ENCODE assay signal across 8 cellular contexts in the genomic region with DNA sequence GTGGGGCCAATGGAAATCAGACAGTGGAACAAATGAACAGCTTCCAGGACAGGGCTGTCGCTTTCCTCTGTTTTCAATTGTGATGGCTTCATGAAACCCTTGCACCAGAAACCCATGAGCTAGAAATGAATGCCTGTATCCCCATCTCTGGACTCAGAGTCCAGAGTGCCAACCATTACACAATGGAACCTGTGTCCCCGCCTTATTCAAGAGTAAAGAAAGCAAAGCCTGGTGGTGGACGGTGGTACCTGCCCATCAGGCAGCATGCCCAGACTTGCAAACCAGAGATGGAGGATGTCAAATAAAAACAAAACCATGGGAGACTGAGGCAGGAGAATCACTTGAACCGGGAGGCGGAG. TPM values are rescaled to one million over a fixed set of nuclear protein-coding genes. Genes with fewer than 3 reads are reported as not detected.
DNase-seq lines count a peak whose midpoint lies in the region; ATAC-seq, FAIRE-seq and TF ChIP-seq lines count a peak whose summit lies in the region.

No MANE protein-coding gene starts in this region.

- no peaks in the 10 kb centered on the region for H3K27me3 Mint-ChIP-seq in activated T-cell treated with anti-CD3 and anti-CD28 coated beads, Interleukin-2, amount 50 U/mL, for 24 hours
- no peaks in the 10 kb centered on the region for H3K27me3 Mint-ChIP-seq in activated T-cell treated with anti-CD3 and anti-CD28 coated beads, Interleukin-2, amount 50 U/mL, for 4 hours (ENCODE audit: low read depth)

- no peak for FAIRE-seq in K562 (lab: Jason Lieb, UNC)

- no peak for TF ChIP-seq RAD21 in K562 (CRISPR knock-in tag; conservative IDR thresholded peaks at IDR 0.05 in 1 of 2, IDR thresholded peaks at IDR 0.05 in 1 of 2)

- H3K4me1 Mint-ChIP-seq in activated T-cell treated with anti-CD3 and anti-CD28 coated beads, Interleukin-2, amount 50 U/mL, for 24 hours (ENCODE audit: low read depth) = peaks cover 59% of the 10 kb centered on the region
- peaks cover 28% of the 10 kb centered on the region for H3K4me1 Mint-ChIP-seq in activated T-cell treated with anti-CD3 and anti-CD28 coated beads, Interleukin-2, amount 50 U/mL, for 4 hours (ENCODE audit: low read depth)

- no TSS peak for BruUV-seq in K562 (replicated peaks; lab: Mats Ljungman, UMichigan)

- H3K4me2 ChIP-seq in K562 (ENCODE audit: insufficient read depth, low read length) = peak overlapping the region; percentile 73
- no peak overlapping the region for H3K4me2 ChIP-seq in mesenchymal stem cell (ENCODE audit: low read length, poor library complexity, severe bottlenecking)

- no peak for DNase-seq in activated T-cell treated with anti-CD3 and anti-CD28 coated beads, Interleukin-2, amount 50 U/mL, for 24 hours
- DNase-seq in activated T-cell treated with anti-CD3 and anti-CD28 coated beads, Interleukin-2, amount 50 U/mL, for 4 hours = no peak
- no peak for DNase-seq in K562 (ENCODE audit: extremely low read depth in 1 of 4, low spot score in 3 of 4)
- no peak for DNase-seq in mesenchymal stem cell
- no peak for DNase-seq in uterus
- DNase-seq in glomerular visceral epithelial cell (ENCODE audit: extremely low spot score) = no peak
- DNase-seq in GM13976 (ENCODE audit: low spot score) = no peak

- H3K23ac ChIP-seq in mesenchymal stem cell (ENCODE audit: low read length in 2 of 2) = no peak overlapping the region

- H3K9ac ChIP-seq in K562 (ENCODE audit: insufficient read depth in 1 of 2, low read depth in 2 of 2, low read length in 2 of 2) = peak overlapping the region; percentile 47 to 53; a peak in 2 of 4 replicates
- H3K9ac ChIP-seq in mesenchymal stem cell (ENCODE audit: low read length) = peak overlapping the region; percentile 83

- peak overlapping the region; percentile 56 for H2BK120ac ChIP-seq in mesenchymal stem cell (ENCODE audit: low read depth, low read length)

- no peaks in the 10 kb centered on the region for H3K9me1 ChIP-seq in K562 (ENCODE audit: control insufficient read depth, insufficient read depth, low read length)

- no peak for TF ChIP-seq EP300 in K562 (IDR thresholded peaks at IDR 0.05; ENCODE audit: low read length)

- peaks cover 1% of the 10 kb centered on the region for H3K36me3 Mint-ChIP-seq in activated T-cell treated with anti-CD3 and anti-CD28 coated beads, Interleukin-2, amount 50 U/mL, for 24 hours (ENCODE audit: low read depth)
- no peaks in the 10 kb centered on the region for H3K36me3 Mint-ChIP-seq in activated T-cell treated with anti-CD3 and anti-CD28 coated beads, Interleukin-2, amount 50 U/mL, for 4 hours (ENCODE audit: insufficient read depth)

- H2AK5ac ChIP-seq in mesenchymal stem cell (ENCODE audit: low read length, severe bottlenecking) = peak overlapping the region; percentile 99

- H3K27me3 ChIP-seq in K562 (ENCODE audit: control insufficient read depth in 2 of 2, insufficient read depth in 2 of 2, low read length in 2 of 2) = no peaks in the 10 kb centered on the region
- no peaks in the 10 kb centered on the region for H3K27me3 ChIP-seq in mesenchymal stem cell (ENCODE audit: control insufficient read depth in 1 of 2, insufficient read depth in 1 of 2, low read length in 2 of 2)
- H3K27me3 ChIP-seq in uterus = no peaks in the 10 kb centered on the region

- H3K9me3 ChIP-seq in K562 (replicated peaks; ENCODE audit: control insufficient read depth, insufficient read depth, low read depth, low read length) = no peaks in the 10 kb centered on the region
- H3K9me3 ChIP-seq in mesenchymal stem cell (ENCODE audit: control insufficient read depth, low read length) = no peaks in the 10 kb centered on the region
- no peaks in the 10 kb centered on the region for H3K9me3 ChIP-seq in uterus

- H3K9me3 Mint-ChIP-seq in activated T-cell treated with anti-CD3 and anti-CD28 coated beads, Interleukin-2, amount 50 U/mL, for 24 hours = no peaks in the 10 kb centered on the region
- H3K9me3 Mint-ChIP-seq in activated T-cell treated with anti-CD3 and anti-CD28 coated beads, Interleukin-2, amount 50 U/mL, for 4 hours = no peaks in the 10 kb centered on the region

- H4K20me1 ChIP-seq in K562 (replicated peaks; ENCODE audit: control insufficient read depth, insufficient read depth, low read length) = no peaks in the 10 kb centered on the region

- TF ChIP-seq POLR2A in K562 (conservative IDR thresholded peaks at IDR 0.05) (no peak), uterus (IDR thresholded peaks at IDR 0.05) (no peak)

- H3K79me2 ChIP-seq in K562 (ENCODE audit: control insufficient read depth, insufficient read depth, low read length) = peaks cover 6% of the 10 kb centered on the region

- H2BK12ac ChIP-seq in mesenchymal stem cell (ENCODE audit: low read length in 2 of 2) = peak overlapping the region; percentile 96 to 99

- peak overlapping the region; percentile 96 for H2BK5ac ChIP-seq in mesenchymal stem cell (ENCODE audit: low read depth, low read length, poor library complexity, severe bottlenecking)

- H2AFZ ChIP-seq in K562 (ENCODE audit: low read depth, low read length) = peak overlapping the region; percentile 78
- no peak overlapping the region for H2AFZ ChIP-seq in mesenchymal stem cell (ENCODE audit: low read depth, low read length)

- no peak overlapping the region for H3K4me3 Mint-ChIP-seq in activated T-cell treated with anti-CD3 and anti-CD28 coated beads, Interleukin-2, amount 50 U/mL, for 24 hours
- no peak overlapping the region for H3K4me3 Mint-ChIP-seq in activated T-cell treated with anti-CD3 and anti-CD28 coated beads, Interleukin-2, amount 50 U/mL, for 4 hours

- H3K4ac ChIP-seq in mesenchymal stem cell (ENCODE audit: low read depth in 1 of 2, low read length in 2 of 2) = peak overlapping the region; percentile 15 to 82

- H3K14ac ChIP-seq in mesenchymal stem cell (ENCODE audit: low read length in 2 of 2) = peak overlapping the region in 1 of 2 experiments; percentile 77

- 60% methylated on average over 5 of the region's 5 CpGs for WGBS in K562 (ENCODE audit: insufficient coverage, low coverage, missing lambda C conversion rate)
- 71% methylated on average over 5 of the region's 5 CpGs for WGBS in mesenchymal stem cell

- H2BK15ac ChIP-seq in mesenchymal stem cell (ENCODE audit: low read depth, poor library complexity, severe bottlenecking) = peak overlapping the region; percentile 86

- POLR2A ChIA-PET in K562 (lab: Yijun Ruan, JAX) = interaction anchor here (0.6 to 0.8 kb wide), 4 partner anchors 15 to 659 kb away, joined by 3 to 4 read pairs (median 3); no protein-coding TSS in a partner anchor

- in situ Hi-C loops in K562 (cut with MboI) (loop anchor here (25.0 kb wide), 1 partner anchor 204 kb away; no protein-coding TSS in a partner anchor), GM13976 (cut with MboI; ENCODE audit: low sequenced_read_pairs, unreplicated experiment) (no loop called here)

- H3K36me3 ChIP-seq in K562 (ENCODE audit: control insufficient read depth, insufficient read depth, low read length) (no peaks in the 10 kb centered on the region), mesenchymal stem cell (ENCODE audit: control insufficient read depth in 1 of 2, insufficient read depth in 2 of 2, low read depth in 1 of 2, low read length in 2 of 2) (no peaks in the 10 kb centered on the region), uterus (no peaks in the 10 kb centered on the region)

- peak overlapping the region; percentile 64 for H4K91ac ChIP-seq in mesenchymal stem cell (ENCODE audit: low read length)

- H3K4me1 ChIP-seq in K562 (replicated peaks in 1 of 2; ENCODE audit: control insufficient read depth in 2 of 2, insufficient read depth in 2 of 2, low read length in 2 of 2) (peaks cover 43 to 56% of the 10 kb centered on the region in 2 experiments), mesenchymal stem cell (ENCODE audit: control insufficient read depth, insufficient read depth, low read depth, low read length) (peaks cover 37% of the 10 kb centered on the region), uterus (peaks cover 0 to 7% of the 10 kb centered on the region in 2 donors)

- peak overlapping the region; percentile 3 for H3K27ac Mint-ChIP-seq in activated T-cell treated with anti-CD3 and anti-CD28 coated beads, Interleukin-2, amount 50 U/mL, for 24 hours

- no peak for ATAC-seq in activated T-cell treated with anti-CD3 and anti-CD28 coated beads, Interleukin-2, amount 50 U/mL, for 4 hours
- ATAC-seq in K562 (no peak), HG03439 (IDR thresholded peaks at IDR 0.05; ENCODE audit: unreplicated experiment) (no peak)

- peaks cover 5% of the 10 kb centered on the region for H3K79me1 ChIP-seq in mesenchymal stem cell (replicated peaks; ENCODE audit: low read length, poor library complexity, severe bottlenecking)

- peak overlapping the region; percentile 93 to 97 for H3K18ac ChIP-seq in mesenchymal stem cell (ENCODE audit: low read depth in 1 of 2, low read length in 2 of 2)

- H3K4me3 ChIP-seq in K562 (no peak overlapping the region), mesenchymal stem cell (ENCODE audit: insufficient read depth in 1 of 2, low read depth in 1 of 2, low read length in 2 of 2) (peak overlapping the region in 1 of 2 experiments; percentile 50), uterus (no peak overlapping the region)

- peak overlapping the region; percentile 99 for H4K8ac ChIP-seq in mesenchymal stem cell (ENCODE audit: low read length)

- intact Hi-C loops in K562 (cut with micrococcal nuclease) = loop anchor here (5.0 to 10.0 kb wide), 2 partner anchors 84 to 1217 kb away; partner anchors contain the start of gene DNAH14
- intact Hi-C loops in uterus (cut with DNase I; ENCODE audit: low total_unique reads) = no loop called here

- H3K27ac ChIP-seq in K562 (ENCODE audit: extremely low read depth, low read depth, low read length) (no peak overlapping the region; the same call in 2 of the 3 replicates), mesenchymal stem cell (ENCODE audit: low read length, poor library complexity, severe bottlenecking) (peak overlapping the region; percentile 100), uterus (peak overlapping the region; percentile 88)

- TF ChIP-seq CTCF in K562 (IDR thresholded peaks at IDR 0.05 in 2 of 3, conservative IDR thresholded peaks at IDR 0.05 in 1 of 3; ENCODE audit: insufficient read depth in 2 of 3, low read depth in 1 of 3, low read length in 3 of 3) = no peak
- TF ChIP-seq CTCF in uterus (IDR thresholded peaks at IDR 0.05) = no peak
- TF ChIP-seq CTCF in GM13976 (IDR thresholded peaks at IDR 0.05; ENCODE audit: borderline replicate concordance, control extremely low read depth, extremely low read depth, insufficient read depth, missing control alignments) = no peak

- CTCF ChIA-PET in K562 (lab: Yijun Ruan, JAX; ENCODE audit: low intra/inter-chr PET ratio) = no interaction called here

RNA-seq across cellular contexts. Expression of gene CAPN2, which starts 4.4 kb away (rescaled TPM):
- total RNA-seq in activated T-cell treated with anti-CD3 and anti-CD28 coated beads, Interleukin-2, amount 50 U/mL, for 4 hours = 10 to 100 TPM; 19.0 to 25.1 (median 19.2) TPM
- 180 and 218 TPM in 2 replicates for total RNA-seq in K562 (2011; cell fraction: chromatin; rRNA removed; ENCODE audit: low replicate concordance)
- total RNA-seq in K562 (2011; cell fraction: nucleolus; rRNA removed) = 119 and 120 TPM in 2 replicates
- 132 and 165 TPM in 2 replicates for total RNA-seq in K562 (2011; cell fraction: nucleoplasm; rRNA removed)
- 116 and 157 TPM in 2 replicates for total RNA-seq in K562 (2014; rRNA removed)
- 80.4 and 84.2 TPM in 2 replicates for total RNA-seq in K562 (2014; rRNA removed; fragmentation: Illumina TruSeq; extraction: Trizol)
- 86.8 and 87.7 TPM in 2 replicates for total RNA-seq in K562 (2015; rRNA removed; fragmentation: Illumina TruSeq; extraction: Trizol)
- total RNA-seq in K562 (2021) = 94.8 and 101 TPM in 2 replicates
- 113 and 120 TPM in 2 replicates for polyA plus RNA-seq in K562 (2011; rRNA removed)
- polyA plus RNA-seq in K562 (2011; cell fraction: cytosol; rRNA removed) = 55.7 and 58.0 TPM in 2 replicates
- polyA plus RNA-seq in K562 (2011; cell fraction: nucleus; rRNA removed) = 254 and 312 TPM in 2 replicates
- polyA plus RNA-seq in K562 (2012) = 81.1 and 119 TPM in 2 replicates
- polyA plus RNA-seq in K562 (2014; fragmentation: Illumina TruSeq; extraction: Trizol) = 92.6 and 102 TPM in 2 replicates
- polyA plus RNA-seq in K562 (2014; fragmentation: Nextera tagmentation; extraction: Ambion mirVana) = 10 to 100 TPM; 24.6 to 28.5 TPM
- polyA plus RNA-seq in K562 (2014; rRNA removed) = 106 and 124 TPM in 2 replicates
- 114 and 116 TPM in 2 replicates for polyA minus RNA-seq in K562 (2011; rRNA and poly(A)+ RNA removed)
- 68.3 and 82.5 TPM in 2 replicates for polyA minus RNA-seq in K562 (2011; cell fraction: cytosol; rRNA and poly(A)+ RNA removed)
- polyA minus RNA-seq in K562 (2011; cell fraction: nucleus; rRNA and poly(A)+ RNA removed) = 63.0 and 87.3 TPM in 2 replicates
- polyA plus RNA-seq in mesenchymal stem cell (2013, experiment 1 of 2) = 247 TPM
- 249 TPM for polyA plus RNA-seq in mesenchymal stem cell (2013, experiment 2 of 2)
- total RNA-seq in uterus = 100 to 1,000 TPM in 3 of 4 donors, 10 to 100 TPM in 1; 96.5 to 170 (median 117) TPM

RNA-seq across cellular contexts. Expression of gene CAPN8, which starts 42.5 kb away (rescaled TPM):
- not detected for total RNA-seq in activated T-cell treated with anti-CD3 and anti-CD28 coated beads, Interleukin-2, amount 50 U/mL, for 4 hours
- not detected in 2 replicates for total RNA-seq in K562 (2011; cell fraction: chromatin; rRNA removed; ENCODE audit: low replicate concordance)
- not detected in 2 replicates for total RNA-seq in K562 (2011; cell fraction: nucleolus; rRNA removed)
- not detected in 2 replicates for total RNA-seq in K562 (2011; cell fraction: nucleoplasm; rRNA removed)
- total RNA-seq in K562 (2014; rRNA removed) (not detected in 2 replicates), K562 (2014; rRNA removed; fragmentation: Illumina TruSeq; extraction: Trizol) (not detected in 2 replicates), K562 (2015; rRNA removed; fragmentation: Illumina TruSeq; extraction: Trizol) (not detected in 2 replicates), K562 (2021) (not detected in 2 replicates), uterus (under 1 TPM in 2 of 4 donors, not detected in 2; 0.59 to 0.88 TPM)
- polyA plus RNA-seq in K562 (2011; rRNA removed) (0.06 TPM in 1 of 2 replicates, not detected in the other), K562 (2014; fragmentation: Illumina TruSeq; extraction: Trizol) (not detected in 2 replicates), K562 (2014; fragmentation: Nextera tagmentation; extraction: Ambion mirVana) (not detected), K562 (2014; rRNA removed) (not detected in 2 replicates)
- polyA plus RNA-seq in K562 (2011; cell fraction: cytosol; rRNA removed) = not detected in 2 replicates
- not detected in 2 replicates for polyA plus RNA-seq in K562 (2011; cell fraction: nucleus; rRNA removed)
- not detected in 2 replicates for polyA plus RNA-seq in K562 (2012)
- polyA minus RNA-seq in K562 (2011; rRNA and poly(A)+ RNA removed) = not detected in 2 replicates
- not detected in 2 replicates for polyA minus RNA-seq in K562 (2011; cell fraction: cytosol; rRNA and poly(A)+ RNA removed)
- polyA minus RNA-seq in K562 (2011; cell fraction: nucleus; rRNA and poly(A)+ RNA removed) = not detected in 2 replicates
- polyA plus RNA-seq in mesenchymal stem cell (2013, experiment 1 of 2) = not detected
- 0.08 TPM for polyA plus RNA-seq in mesenchymal stem cell (2013, experiment 2 of 2)
